ENCODE assay signal across 28 cellular contexts in genomic region chr16:82810077-82810476, GRCh38.
"Had no signal": no experiment of that assay in that cellular context is flagged by ENCODE, and none has a peak within 500 bp of the region (broad histone marks: within the 10 kb centered on the region; RNA-seq: fewer than 3 reads in every experiment).

No MANE protein-coding gene starts in this region.

- H3K36me3 Mint-ChIP-seq: stimulated activated effector memory CD8-positive, alpha-beta T cell treated with anti-CD3 and anti-CD28 coated beads, Interleukin-12 subunit alpha, Interleukin-12 subunit beta, amount 100 ng/mL, for 72 hours; stimulated activated memory B cell treated with anti-CD40 and anti-IgM and Interleukin-4, amounts not matched to agents 10 μg/mL and 1 μg/mL and 100 μg/mL, for 72 hours; stimulated activated naive B cell treated with anti-CD40 and anti-IgM and Interleukin-4, amounts not matched to agents 10 μg/mL and 1 μg/mL and 100 μg/mL, for 72 hours; type B pancreatic cell had no signal

- H3K36me3 ChIP-seq: stomach, suprapubic skin, thoracic aorta, thyroid gland, tibial artery, tibial nerve, transverse colon, upper lobe of left lung, upper lobe of right lung, uterus, vagina had no signal

- H3K9me3 Mint-ChIP-seq: stimulated activated effector memory CD8-positive, alpha-beta T cell treated with anti-CD3 and anti-CD28 coated beads, Interleukin-12 subunit alpha, Interleukin-12 subunit beta, amount 100 ng/mL, for 72 hours; stimulated activated memory B cell treated with anti-CD40 and anti-IgM and Interleukin-4, amounts not matched to agents 10 μg/mL and 1 μg/mL and 100 μg/mL, for 72 hours; stimulated activated naive B cell treated with anti-CD40 and anti-IgM and Interleukin-4, amounts not matched to agents 10 μg/mL and 1 μg/mL and 100 μg/mL, for 72 hours; stimulated activated naive CD8-positive, alpha-beta T cell treated with anti-CD3 and anti-CD28 coated beads, Interleukin-15, Interleukin-2, amounts not matched to agents 100 ng/mL and 50 ng/mL, for 24 hours; type B pancreatic cell had no signal

- DNase-seq: stimulated activated CD4-positive, alpha-beta T cell treated with anti-CD3 and anti-CD28 coated beads, Interleukin-2, amount 100 ng/mL, for 48 hours; stimulated activated CD4-positive, alpha-beta T cell treated with anti-CD3 and anti-CD28 coated beads, Interleukin-4, amount 100 ng/mL, for 1 hour; stimulated activated CD4-positive, alpha-beta T cell treated with anti-CD3 and anti-CD28 coated beads, Interleukin-4, amount 100 ng/mL, for 24 hours; stimulated activated CD4-positive, alpha-beta T cell treated with anti-CD3 and anti-CD28 coated beads, Interleukin-4, amount 100 ng/mL, for 4 hours; stimulated activated CD8-positive, alpha-beta memory T cell treated with anti-CD3 and anti-CD28 coated beads, Interleukin-4, amount 100 ng/mL, for 48 hours; stimulated activated naive B cell treated with anti-CD40 and anti-IgM and Interleukin-4, amounts not matched to agents 10 μg/mL and 1 μg/mL and 100 μg/mL, for 72 hours; stimulated activated naive CD4-positive, alpha-beta T cell; stimulated activated naive CD4-positive, alpha-beta T cell treated with Interleukin-2 at 50 U/mL for 16 hours; stimulated activated naive CD8-positive, alpha-beta T cell treated with anti-CD3 and anti-CD28 coated beads, Interleukin-15, amount 100 ng/mL, for 72 hours; stimulated activated naive CD8-positive, alpha-beta T cell treated with anti-CD3 and anti-CD28 coated beads, Interleukin-15, Interleukin-2, amounts not matched to agents 100 U/mL and 50 U/mL, for 24 hours; stomach; substantia nigra; testis; thyroid gland; tibial artery; transverse colon; trophoblast cell; upper lobe of left lung; upper lobe of right lung; uterus had no signal

- H3K27me3 ChIP-seq: suprapubic skin, testis, thyroid gland, tibial artery, tibial nerve, transverse colon, upper lobe of left lung, upper lobe of right lung, uterus, vagina had no signal

- H3K27ac Mint-ChIP-seq: stimulated activated effector memory CD8-positive, alpha-beta T cell treated with anti-CD3 and anti-CD28 coated beads, Interleukin-12 subunit alpha, Interleukin-12 subunit beta, amount 100 ng/mL, for 72 hours; stimulated activated memory B cell treated with anti-CD40 and anti-IgM and Interleukin-4, amounts not matched to agents 10 μg/mL and 1 μg/mL and 100 μg/mL, for 72 hours; stimulated activated naive B cell treated with anti-CD40 and anti-IgM and Interleukin-4, amounts not matched to agents 10 μg/mL and 1 μg/mL and 100 μg/mL, for 72 hours; stimulated activated naive CD8-positive, alpha-beta T cell treated with anti-CD3 and anti-CD28 coated beads, Interleukin-15, amount 100 ng/mL, for 72 hours; stimulated activated naive CD8-positive, alpha-beta T cell treated with anti-CD3 and anti-CD28 coated beads, Interleukin-15, Interleukin-2, amounts not matched to agents 100 ng/mL and 50 ng/mL, for 24 hours; type B pancreatic cell had no signal

- H3K4me1 ChIP-seq: stomach, suprapubic skin, testis, thyroid gland, transverse colon, upper lobe of left lung, upper lobe of right lung, uterus had no signal

- H3K9me3 ChIP-seq: stomach, suprapubic skin, testis, thoracic aorta, thyroid gland, tibial artery, tibial nerve, transverse colon, upper lobe of left lung, upper lobe of right lung, uterus, vagina had no signal

- H3K4me1 Mint-ChIP-seq: stimulated activated memory B cell treated with anti-CD40 and anti-IgM and Interleukin-4, amounts not matched to agents 10 μg/mL and 1 μg/mL and 100 μg/mL, for 72 hours; stimulated activated naive B cell treated with anti-CD40 and anti-IgM and Interleukin-4, amounts not matched to agents 10 μg/mL and 1 μg/mL and 100 μg/mL, for 72 hours; stimulated activated naive CD8-positive, alpha-beta T cell treated with anti-CD3 and anti-CD28 coated beads, Interleukin-15, amount 100 ng/mL, for 72 hours had no signal

- ATAC-seq: stimulated activated effector memory CD8-positive, alpha-beta T cell treated with anti-CD3 and anti-CD28 coated beads, Interleukin-12 subunit alpha, Interleukin-12 subunit beta, amount 100 ng/mL, for 72 hours; stimulated activated memory B cell treated with anti-CD40 and anti-IgM and Interleukin-4, amounts not matched to agents 10 μg/mL and 1 μg/mL and 100 μg/mL, for 72 hours; stimulated activated naive B cell treated with anti-CD40 and anti-IgM and Interleukin-4, amounts not matched to agents 10 μg/mL and 1 μg/mL and 100 μg/mL, for 72 hours; stimulated activated naive CD8-positive, alpha-beta T cell treated with anti-CD3 and anti-CD28 coated beads, Interleukin-15, amount 100 ng/mL, for 72 hours; stimulated activated naive CD8-positive, alpha-beta T cell treated with anti-CD3 and anti-CD28 coated beads, Interleukin-15, Interleukin-2, amounts not matched to agents 100 U/mL and 50 U/mL, for 24 hours; upper lobe of right lung had no signal

- H3K27me3 Mint-ChIP-seq: stimulated activated memory B cell treated with anti-CD40 and anti-IgM and Interleukin-4, amounts not matched to agents 10 μg/mL and 1 μg/mL and 100 μg/mL, for 72 hours had no signal

- H3K4me3 ChIP-seq: stomach, suprapubic skin, testis, thoracic aorta, thyroid gland, tibial artery, tibial nerve, transverse colon, upper lobe of left lung, upper lobe of right lung, uterus, vagina had no signal

- H3K4me3 Mint-ChIP-seq: stimulated activated effector memory CD8-positive, alpha-beta T cell treated with anti-CD3 and anti-CD28 coated beads, Interleukin-12 subunit alpha, Interleukin-12 subunit beta, amount 100 ng/mL, for 72 hours; stimulated activated memory B cell treated with anti-CD40 and anti-IgM and Interleukin-4, amounts not matched to agents 10 μg/mL and 1 μg/mL and 100 μg/mL, for 72 hours; stimulated activated naive B cell treated with anti-CD40 and anti-IgM and Interleukin-4, amounts not matched to agents 10 μg/mL and 1 μg/mL and 100 μg/mL, for 72 hours; stimulated activated naive CD8-positive, alpha-beta T cell treated with anti-CD3 and anti-CD28 coated beads, Interleukin-15, amount 100 ng/mL, for 72 hours; stimulated activated naive CD8-positive, alpha-beta T cell treated with anti-CD3 and anti-CD28 coated beads, Interleukin-15, Interleukin-2, amounts not matched to agents 100 ng/mL and 50 ng/mL, for 24 hours; type B pancreatic cell had no signal

- H3K27ac ChIP-seq: stomach, suprapubic skin, testis, thoracic aorta, thyroid gland, tibial artery, tibial nerve, transverse colon, upper lobe of left lung, upper lobe of right lung, uterus, vagina had no signal
